1 cellular context compared by ENCODE assay signal in genomic region chr6:158232445-158233213, GRCh38.
A peak's percentile ranks its signal among the peaks of the same experiment; 100 is the strongest.
TF ChIP-seq lines count a peak whose summit lies in the region.

No MANE protein-coding gene starts in this region.

TF ChIP-seq in HepG2, 621 proteins besides CTCF, POLR2A, EP300 and RAD21 (continued from another document and continues in another):
- TF ChIP-seq ZBTB25 (CRISPR knock-in tag; IDR thresholded peaks at IDR 0.05) (peak; percentile 52; the same call in 1 of the 2 replicates), PCBP1 (IDR thresholded peaks at IDR 0.05; ENCODE audit: borderline replicate concordance, low read depth, low read length) (no peak), DRAP1 (CRISPR knock-in tag; IDR thresholded peaks at IDR 0.05) (no peak; the same call in 1 of the 2 replicates), KDM5B (CRISPR knock-in tag; IDR thresholded peaks at IDR 0.05; ENCODE audit: borderline replicate concordance) (peak; percentile 92), PRMT3 (CRISPR knock-in tag; IDR thresholded peaks at IDR 0.05; ENCODE audit: borderline replicate concordance, low read depth) (no peak), BCLAF1 (IDR thresholded peaks at IDR 0.05) (no peak), ZNF160 (CRISPR knock-in tag; IDR thresholded peaks at IDR 0.05) (0 out of 2 replicates have a peak, but pooled peaks have one; percentile 64), MAFK (conservative IDR thresholded peaks at IDR 0.05 in 1 of 2, IDR thresholded peaks at IDR 0.05 in 1 of 2; ENCODE audit: low read length in 2 of 2) (no peak), PHF8 (CRISPR knock-in tag; IDR thresholded peaks at IDR 0.05) (peak; percentile 71), GLI4 (CRISPR knock-in tag; IDR thresholded peaks at IDR 0.05; ENCODE audit: borderline replicate concordance) (peak; percentile 44; the same call in 1 of the 2 replicates), ZNF782 (CRISPR knock-in tag; IDR thresholded peaks at IDR 0.05; ENCODE audit: borderline replicate concordance) (0 out of 2 replicates have a peak, but pooled peaks have one; percentile 38), PATZ1 (CRISPR knock-in tag; IDR thresholded peaks at IDR 0.05) (peak; percentile 64), ZNF234 (CRISPR knock-in tag; conservative IDR thresholded peaks at IDR 0.05) (no peak), MTF1 (CRISPR knock-in tag; IDR thresholded peaks at IDR 0.05) (0 out of 2 replicates have a peak, but pooled peaks have one; percentile 29), ZBTB49 (CRISPR knock-in tag; IDR thresholded peaks at IDR 0.05; ENCODE audit: borderline replicate concordance) (no peak), DBP (CRISPR knock-in tag; IDR thresholded peaks at IDR 0.05; ENCODE audit: not compliant biosample characterization) (no peak), ZNF12 (CRISPR knock-in tag; IDR thresholded peaks at IDR 0.05) (0 out of 2 replicates have a peak, but pooled peaks have one; percentile 38), GMEB1 (CRISPR knock-in tag; IDR thresholded peaks at IDR 0.05; ENCODE audit: borderline replicate concordance) (peak; percentile 18; the same call in 1 of the 2 replicates), PLSCR1 (CRISPR knock-in tag; IDR thresholded peaks at IDR 0.05; ENCODE audit: borderline replicate concordance) (no peak), XBP1 (CRISPR knock-in tag; IDR thresholded peaks at IDR 0.05) (no peak), ZNF263 (CRISPR knock-in tag; IDR thresholded peaks at IDR 0.05) (0 out of 2 replicates have a peak, but pooled peaks have one; percentile 31), NCOA5 (CRISPR knock-in tag; IDR thresholded peaks at IDR 0.05) (no peak), ZBTB2 (CRISPR knock-in tag; IDR thresholded peaks at IDR 0.05; ENCODE audit: low read depth) (no peak), ZMYM4 (CRISPR knock-in tag; IDR thresholded peaks at IDR 0.05) (peak; percentile 37; the same call in 1 of the 2 replicates), KDM6A (CRISPR knock-in tag; IDR thresholded peaks at IDR 0.05; ENCODE audit: low read depth) (no peak), BRD4 (CRISPR knock-in tag; IDR thresholded peaks at IDR 0.05) (peak; percentile 63), ZNF589 (CRISPR knock-in tag; conservative IDR thresholded peaks at IDR 0.05) (no peak), POLR2AphosphoS5 (IDR thresholded peaks at IDR 0.05; ENCODE audit: low read depth, low read length) (no peak; the same call in 1 of the 2 replicates), ARID5B (CRISPR knock-in tag; IDR thresholded peaks at IDR 0.05) (peak; percentile 48; the same call in 1 of the 2 replicates), SP2 (CRISPR knock-in tag; IDR thresholded peaks at IDR 0.05) (no peak), TGIF2 (CRISPR knock-in tag; IDR thresholded peaks at IDR 0.05) (no peak; the same call in 1 of the 2 replicates), NRL (CRISPR knock-in tag; IDR thresholded peaks at IDR 0.05; ENCODE audit: borderline replicate concordance) (peak; percentile 86), EHMT2 (IDR thresholded peaks at IDR 0.05; ENCODE audit: borderline replicate concordance, low read depth, low read length) (no peak), ZNF317 (CRISPR knock-in tag; IDR thresholded peaks at IDR 0.05) (no peak), CHD4 (IDR thresholded peaks at IDR 0.05; ENCODE audit: borderline replicate concordance, low read length) (no peak), NFIC (IDR thresholded peaks at IDR 0.05; ENCODE audit: low read length) (no peak), PHF20 (CRISPR knock-in tag; IDR thresholded peaks at IDR 0.05) (no peak), PREB (CRISPR knock-in tag; IDR thresholded peaks at IDR 0.05) (no peak), ZNF629 (CRISPR knock-in tag; conservative IDR thresholded peaks at IDR 0.05) (no peak), NR1H2 (CRISPR knock-in tag; IDR thresholded peaks at IDR 0.05; ENCODE audit: borderline replicate concordance, low read depth) (no peak)
